In the genomic region with DNA sequence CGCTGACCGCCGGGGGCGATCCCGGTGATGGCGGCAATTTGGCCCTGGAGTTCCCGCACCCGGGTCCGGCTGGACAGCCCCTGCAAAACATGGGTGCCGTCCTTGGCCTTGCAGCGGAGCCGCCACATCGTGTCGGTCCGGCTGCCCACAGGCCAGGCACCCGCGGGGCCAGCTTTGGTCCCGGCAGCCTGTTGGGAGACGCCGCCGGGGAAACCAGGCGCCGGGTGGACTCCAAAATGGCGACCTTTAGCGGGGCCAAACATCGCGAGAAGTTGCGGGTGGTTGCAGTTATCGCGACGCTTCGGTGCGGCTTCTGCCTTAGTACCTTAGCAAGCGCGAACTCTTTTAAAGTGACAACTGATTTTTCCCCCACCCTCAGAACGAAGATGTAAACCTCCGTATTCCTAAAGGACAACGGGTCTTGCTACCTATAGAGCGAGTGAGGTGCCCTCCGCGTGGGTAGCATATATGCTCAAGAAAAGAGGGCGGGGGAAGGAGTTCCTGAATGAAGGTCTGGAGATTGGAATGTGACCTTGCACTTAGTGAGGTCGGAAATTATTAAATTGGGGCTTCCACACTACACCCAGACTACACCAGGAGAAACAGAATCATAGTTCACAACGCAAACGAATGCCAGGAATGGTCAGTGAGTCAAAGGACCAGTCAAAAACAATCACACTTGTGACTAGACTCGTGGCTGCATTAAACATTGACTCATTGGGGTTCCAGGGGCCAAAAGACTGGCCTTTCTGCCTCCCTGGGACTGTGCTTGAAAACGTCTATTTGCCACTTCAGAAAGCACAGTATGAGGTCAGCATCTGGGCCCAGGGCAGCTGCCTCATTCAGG, we compare ENCODE assay signal across 8 cellular contexts. TPM values are rescaled to one million over a fixed set of nuclear protein-coding genes. Genes with fewer than 3 reads are reported as not detected.
DNase-seq lines count a peak whose midpoint lies in the region; ATAC-seq and TF ChIP-seq lines count a peak whose summit lies in the region.

A gene (minus strand): TSS at position 441 of the 847 bp plus-strand sequence. CDS start 178 bp downstream, at position 263.

- ATAC-seq in GM23338 = peak; percentile 45

- CTCF ChIA-PET in SK-N-SH (lab: Yijun Ruan, JAX) = interaction anchor here (0.9 to 2.0 kb wide), 8 partner anchors 11 to 448 kb away, joined by 3 to 30 read pairs (median 3); no protein-coding TSS in a partner anchor

- peak within 1 kb of the TSS; percentile 99 for H3K4me3 Mint-ChIP-seq in GM23338
- peak within 1 kb of the TSS; percentile 99 for H3K4me3 Mint-ChIP-seq in activated naive CD4-positive, alpha-beta T cell treated with anti-CD3 and anti-CD28 coated beads, Interleukin-2, amount 50 U/mL, for 24 hours

- H3K9ac ChIP-seq in SK-N-SH = peak within 1 kb of the TSS; percentile 96

- peak within 1 kb of the TSS; percentile 80 for H3K4me2 ChIP-seq in GM23338
- H3K4me2 ChIP-seq in SK-N-SH = peak within 1 kb of the TSS; percentile 90

- H3K27ac Mint-ChIP-seq in GM23338 = peak within 1 kb of the TSS; percentile 99
- H3K27ac Mint-ChIP-seq in activated naive CD4-positive, alpha-beta T cell treated with anti-CD3 and anti-CD28 coated beads, Interleukin-2, amount 50 U/mL, for 24 hours = peak within 1 kb of the TSS; percentile 99

- TF ChIP-seq RAD21 in SK-N-SH (IDR thresholded peaks at IDR 0.05; ENCODE audit: low read length) = no peak

- no peak for TF ChIP-seq CTCF in GM23338 (conservative IDR thresholded peaks at IDR 0.05; ENCODE audit: low read depth in 2 of 2)
- no peak for TF ChIP-seq CTCF in SK-N-SH (IDR thresholded peaks at IDR 0.05)

- peaks cover 39% of the 10 kb centered on the region for H3K4me1 Mint-ChIP-seq in GM23338
- H3K4me1 Mint-ChIP-seq in activated naive CD4-positive, alpha-beta T cell treated with anti-CD3 and anti-CD28 coated beads, Interleukin-2, amount 50 U/mL, for 24 hours = peaks cover 73% of the 10 kb centered on the region

- H3K79me2 ChIP-seq in GM23338 (replicated peaks; ENCODE audit: insufficient read depth) (peaks cover 46% of the 10 kb centered on the region), SK-N-SH (ENCODE audit: insufficient read depth) (peaks cover 48% of the 10 kb centered on the region)

- peaks cover 5% of the 10 kb centered on the region for H3K27me3 Mint-ChIP-seq in GM23338 (ENCODE audit: insufficient read depth, low read depth, poor library complexity)
- no peaks in the 10 kb centered on the region for H3K27me3 Mint-ChIP-seq in activated naive CD4-positive, alpha-beta T cell treated with anti-CD3 and anti-CD28 coated beads, Interleukin-2, amount 50 U/mL, for 24 hours

- 1% methylated on average over 26 of the region's 47 CpGs for WGBS in SK-N-SH (ENCODE audit: low lambda C conversion rate)

- peaks cover 9% of the 10 kb centered on the region; the same call in 1 of the 2 replicates for H3K36me3 ChIP-seq in GM23338 (ENCODE audit: insufficient read depth)
- peaks cover 28 to 35% of the 10 kb centered on the region in 2 experiments for H3K36me3 ChIP-seq in SK-N-SH (replicated peaks in 1 of 2; ENCODE audit: control insufficient read depth in 1 of 2, insufficient read depth in 2 of 2, low read length in 1 of 2)

- H3F3A ChIP-seq in GM23338 (replicated peaks; ENCODE audit: low read depth) (no peaks in the 10 kb centered on the region), SK-N-SH (replicated peaks; ENCODE audit: insufficient read depth) (peaks cover 17% of the 10 kb centered on the region)

- no peaks in the 10 kb centered on the region for H3K9me3 ChIP-seq in SK-N-SH

- peak; percentile 98 for DNase-seq in DMS53 (lab: John Stamatoyannopoulos, UW)
- DNase-seq in GM23338 (ENCODE audit: low spot score) = peak; percentile 97
- peak; percentile 95 for DNase-seq in NCI-H1092 (lab: John Stamatoyannopoulos, UW)
- peak; percentile 91 for DNase-seq in SK-N-SH
- peak; percentile 91 for DNase-seq in glomerular visceral epithelial cell (ENCODE audit: extremely low spot score)
- peak; percentile 82 for DNase-seq in occipital lobe (lab: John Stamatoyannopoulos, UW)
- DNase-seq in superior temporal gyrus (ENCODE audit: extremely low spot score) = peak; percentile 93

- H3K4me1 ChIP-seq in GM23338 (ENCODE audit: insufficient read depth) (peaks cover 19% of the 10 kb centered on the region; the same call in 1 of the 2 replicates), SK-N-SH (ENCODE audit: control insufficient read depth in 1 of 2, insufficient read depth in 2 of 2, low read depth in 1 of 2, low read length in 1 of 2) (peaks cover 23 to 26% of the 10 kb centered on the region in 2 experiments)

- peaks cover 28% of the 10 kb centered on the region for H3K36me3 Mint-ChIP-seq in GM23338 (ENCODE audit: low read depth)
- peaks cover 7% of the 10 kb centered on the region for H3K36me3 Mint-ChIP-seq in activated naive CD4-positive, alpha-beta T cell treated with anti-CD3 and anti-CD28 coated beads, Interleukin-2, amount 50 U/mL, for 24 hours

- H4K20me1 ChIP-seq in GM23338 (replicated peaks; ENCODE audit: insufficient read depth) (peaks cover 7% of the 10 kb centered on the region; the same call in 1 of the 2 replicates), SK-N-SH (ENCODE audit: insufficient read depth) (peaks cover 13% of the 10 kb centered on the region)

- H3K9me2 ChIP-seq in GM23338 (ENCODE audit: insufficient read depth) (no peaks in the 10 kb centered on the region), SK-N-SH (no peaks in the 10 kb centered on the region)

- no peaks in the 10 kb centered on the region; the same call in 2 of the 3 replicates for H3K9me3 Mint-ChIP-seq in GM23338
- H3K9me3 Mint-ChIP-seq in activated naive CD4-positive, alpha-beta T cell treated with anti-CD3 and anti-CD28 coated beads, Interleukin-2, amount 50 U/mL, for 24 hours = no peaks in the 10 kb centered on the region

- TF ChIP-seq EP300 in SK-N-SH (IDR thresholded peaks at IDR 0.05; ENCODE audit: borderline replicate concordance in 1 of 2, low read depth in 1 of 2, low read length in 1 of 2) = no peak

- H3K27ac ChIP-seq in GM23338 (ENCODE audit: low read depth) (peak within 1 kb of the TSS; percentile 95), SK-N-SH (ENCODE audit: low read depth in 2 of 2, low read length in 1 of 2) (peak within 1 kb of the TSS; percentile 77 to 89)

- peak within 1 kb of the TSS; percentile 83 for H2AFZ ChIP-seq in GM23338
- peak within 1 kb of the TSS; percentile 96 for H2AFZ ChIP-seq in SK-N-SH (ENCODE audit: low read depth)

- POLR2A ChIA-PET in SK-N-SH (lab: Yijun Ruan, JAX) = no interaction called here

- H3K4me3 ChIP-seq in GM23338 (peak within 1 kb of the TSS; percentile 72), SK-N-SH (ENCODE audit: low read depth in 2 of 2, low read length in 1 of 2) (peak within 1 kb of the TSS; percentile 94 to 97)

- H3K27me3 ChIP-seq in GM23338 (ENCODE audit: insufficient read depth) (no peaks in the 10 kb centered on the region), SK-N-SH (ENCODE audit: insufficient read depth) (no peaks in the 10 kb centered on the region)

TF ChIP-seq in GM23338, 12 proteins besides CTCF, POLR2A, EP300 and RAD21 (continues in another document):
- TF ChIP-seq, protein P1, sequence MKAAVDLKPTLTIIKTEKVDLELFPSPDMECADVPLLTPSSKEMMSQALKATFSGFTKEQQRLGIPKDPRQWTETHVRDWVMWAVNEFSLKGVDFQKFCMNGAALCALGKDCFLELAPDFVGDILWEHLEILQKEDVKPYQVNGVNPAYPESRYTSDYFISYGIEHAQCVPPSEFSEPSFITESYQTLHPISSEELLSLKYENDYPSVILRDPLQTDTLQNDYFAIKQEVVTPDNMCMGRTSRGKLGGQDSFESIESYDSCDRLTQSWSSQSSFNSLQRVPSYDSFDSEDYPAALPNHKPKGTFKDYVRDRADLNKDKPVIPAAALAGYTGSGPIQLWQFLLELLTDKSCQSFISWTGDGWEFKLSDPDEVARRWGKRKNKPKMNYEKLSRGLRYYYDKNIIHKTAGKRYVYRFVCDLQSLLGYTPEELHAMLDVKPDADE (IDR thresholded peaks at IDR 0.05) = 0 out of 2 replicates have a peak, but pooled peaks have one; percentile 41
- TF ChIP-seq EZH2 (IDR thresholded peaks at IDR 0.05; ENCODE audit: low read depth, unreplicated experiment) (no peak), POLR2AphosphoS5 (IDR thresholded peaks at IDR 0.05; ENCODE audit: low read depth) (peak; percentile 84), JUNB (IDR thresholded peaks at IDR 0.05; ENCODE audit: unreplicated experiment) (no peak), STAT1 (IDR thresholded peaks at IDR 0.05; ENCODE audit: unreplicated experiment) (no peak), ZNF114 (CRISPR knock-in tag; IDR thresholded peaks at IDR 0.05) (no peak)

TF ChIP-seq in SK-N-SH, 30 proteins besides CTCF, POLR2A, EP300 and RAD21 (continues in another document):
- TF ChIP-seq JUND (IDR thresholded peaks at IDR 0.05) (0 out of 2 replicates have a peak, but pooled peaks have one; percentile 11), MXI1 (IDR thresholded peaks at IDR 0.05; ENCODE audit: low read depth, low read length) (peak; percentile 43; the same call in 1 of the 2 replicates), POLR2AphosphoS5 (IDR thresholded peaks at IDR 0.05; ENCODE audit: low read depth, low read length) (peak; percentile 63; the same call in 1 of the 2 replicates), NRF1 (IDR thresholded peaks at IDR 0.05; ENCODE audit: low read depth, low read length) (no peak), GATA2 (CRISPR knock-in tag; IDR thresholded peaks at IDR 0.05) (no peak)
- TF ChIP-seq, protein P2, sequence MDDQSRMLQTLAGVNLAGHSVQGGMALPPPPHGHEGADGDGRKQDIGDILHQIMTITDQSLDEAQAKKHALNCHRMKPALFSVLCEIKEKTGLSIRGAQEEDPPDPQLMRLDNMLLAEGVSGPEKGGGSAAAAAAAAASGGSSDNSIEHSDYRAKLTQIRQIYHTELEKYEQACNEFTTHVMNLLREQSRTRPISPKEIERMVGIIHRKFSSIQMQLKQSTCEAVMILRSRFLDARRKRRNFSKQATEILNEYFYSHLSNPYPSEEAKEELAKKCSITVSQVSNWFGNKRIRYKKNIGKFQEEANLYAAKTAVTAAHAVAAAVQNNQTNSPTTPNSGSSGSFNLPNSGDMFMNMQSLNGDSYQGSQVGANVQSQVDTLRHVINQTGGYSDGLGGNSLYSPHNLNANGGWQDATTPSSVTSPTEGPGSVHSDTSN (IDR thresholded peaks at IDR 0.05) = no peak
- TF ChIP-seq, protein P3, sequence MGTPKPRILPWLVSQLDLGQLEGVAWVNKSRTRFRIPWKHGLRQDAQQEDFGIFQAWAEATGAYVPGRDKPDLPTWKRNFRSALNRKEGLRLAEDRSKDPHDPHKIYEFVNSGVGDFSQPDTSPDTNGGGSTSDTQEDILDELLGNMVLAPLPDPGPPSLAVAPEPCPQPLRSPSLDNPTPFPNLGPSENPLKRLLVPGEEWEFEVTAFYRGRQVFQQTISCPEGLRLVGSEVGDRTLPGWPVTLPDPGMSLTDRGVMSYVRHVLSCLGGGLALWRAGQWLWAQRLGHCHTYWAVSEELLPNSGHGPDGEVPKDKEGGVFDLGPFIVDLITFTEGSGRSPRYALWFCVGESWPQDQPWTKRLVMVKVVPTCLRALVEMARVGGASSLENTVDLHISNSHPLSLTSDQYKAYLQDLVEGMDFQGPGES (IDR thresholded peaks at IDR 0.05; ENCODE audit: low read depth, low read length) = no peak

RNA-seq across cellular contexts. Expression of the gene that starts here (rescaled TPM):
- 19.7 and 21.9 TPM in 2 replicates for total RNA-seq in GM23338 (2014; rRNA removed; shearing (Covaris generic))
- polyA plus RNA-seq in GM23338 (2016; fragmentation: Nextera tagmentation; extraction: Ambion mirVana) (3.9 and 4.6 TPM in 2 replicates), SK-N-SH (2012; rRNA removed) (0.79 and 0.91 TPM in 2 replicates)
- polyA plus RNA-seq in SK-N-SH (2012; cell fraction: cytosol; rRNA removed) = 1.1 TPM in 2 replicates
- polyA plus RNA-seq in SK-N-SH (2012; cell fraction: nucleus; rRNA removed) = 1.4 and 2.5 TPM in 2 replicates
- 24.5 TPM for total RNA-seq in occipital lobe

Comparison
In these comparisons a context has a peak if more than half of its experiments do, and no peak if none do; other contexts are left out.
1. Peak in every context shown above with its lines: DNase-seq, ATAC-seq, H3K4me3 ChIP-seq and H3K27ac ChIP-seq.